ENCODE assay signal across 18 cellular contexts in the genomic region with DNA sequence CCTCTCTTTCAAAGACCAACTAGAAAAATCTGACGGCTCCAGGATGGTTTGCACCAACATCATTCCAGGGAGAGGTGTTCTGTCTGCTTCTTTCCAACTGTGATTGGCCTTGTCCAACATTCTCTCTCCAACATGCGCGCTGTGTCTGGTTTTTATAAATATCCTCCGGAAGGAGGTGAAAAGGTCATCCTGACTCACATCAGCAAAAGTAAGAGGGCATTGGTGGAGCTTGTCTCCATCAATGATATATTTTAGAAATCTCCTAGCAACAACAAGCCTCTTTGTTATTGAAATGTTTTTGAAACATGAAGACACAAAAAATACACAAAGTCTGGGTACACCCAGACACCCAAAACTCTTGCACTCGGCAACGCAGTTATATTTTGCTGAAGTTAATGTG.
DNase-seq lines count a peak whose midpoint lies in the region; TF ChIP-seq lines count a peak whose summit lies in the region.
"Had no signal": no experiment of that assay in that cellular context is flagged by ENCODE, and none has a peak within 500 bp of the region (broad histone marks: within the 10 kb centered on the region; RNA-seq: fewer than 3 reads in every experiment).

No MANE protein-coding gene starts in this region.

- no peaks in the 10 kb centered on the region for H3K9me3 Mint-ChIP-seq in endodermal cell

- H3K4me1 ChIP-seq in endodermal cell (ENCODE audit: control insufficient read depth, insufficient read depth, low read length), result no peaks in the 10 kb centered on the region
- H3K4me1 ChIP-seq: ascending aorta, pancreas had no signal

- H3K27ac ChIP-seq in endodermal cell (ENCODE audit: low read depth, low read length), result peak overlapping the region; percentile 72
- H3K27ac ChIP-seq: ascending aorta, pancreas, PC-9, suprapubic skin had no signal

- H3K36me3 Mint-ChIP-seq in endodermal cell (ENCODE audit: low read depth), result no peaks in the 10 kb centered on the region

- no peak for TF ChIP-seq CTCF in endodermal cell (conservative IDR thresholded peaks at IDR 0.05)

- no peaks in the 10 kb centered on the region for H3K27me3 ChIP-seq in endodermal cell (ENCODE audit: control insufficient read depth, insufficient read depth, low read length, poor library complexity, severe bottlenecking)
- H3K27me3 ChIP-seq: ascending aorta, pancreas, suprapubic skin had no signal

- H3K36me3 ChIP-seq in endodermal cell (ENCODE audit: control insufficient read depth, insufficient read depth, low read length), result no peaks in the 10 kb centered on the region
- H3K36me3 ChIP-seq: ascending aorta, pancreas, suprapubic skin had no signal

- 71 to 93% methylated on average over 1 to 5 of the region's 6 CpGs for WGBS in endodermal cell (ENCODE audit: insufficient coverage in 1 of 2, insufficient read length in 1 of 2), 2 experiments

- H3K4me3 ChIP-seq in endodermal cell (ENCODE audit: low read length), result no peak overlapping the region
- H3K4me3 ChIP-seq: ascending aorta, K562, pancreas, PC-9, suprapubic skin had no signal

- H3K4me3 Mint-ChIP-seq in endodermal cell, result no peak overlapping the region

- peaks cover 2% of the 10 kb centered on the region for H3K27me3 Mint-ChIP-seq in endodermal cell (ENCODE audit: insufficient read depth)

- DNase-seq in AG08396 (ENCODE audit: low spot score) (peak; percentile 62), HT1080 (ENCODE audit: low read depth) (peak; percentile 19), endodermal cell (no peak), left kidney (ENCODE audit: low read depth, low spot score) (peak; percentile 39), HPDE6-E6E7 (ENCODE audit: extremely low spot score) (no peak), GM19238 (ENCODE audit: insufficient read length, low spot score) (no peak), DMS 273 (lab: John Stamatoyannopoulos, UW; ENCODE audit: unreplicated experiment) (no peak), NCI-H2107 treated with DMSO at 0.1 percent for 48 hours (lab: John Stamatoyannopoulos, UW; ENCODE audit: unreplicated experiment) (no peak)
- DNase-seq: activated gamma-delta T cell treated with Interleukin-2 at 50 U/mL for 16 hours; COR-L47; erythroblast; NCI-H1092 treated with DMSO at 0.1 percent for 48 hours; pancreas; PC-9; stimulated activated CD4-positive, alpha-beta T cell treated with anti-CD3 and anti-CD28 coated beads, Interleukin-2, amount 100 ng/mL, for 48 hours had no signal

- peaks cover 9% of the 10 kb centered on the region for H3K4me1 Mint-ChIP-seq in endodermal cell

- H3K27ac Mint-ChIP-seq in endodermal cell, result no peak overlapping the region

- H3K9ac ChIP-seq in endodermal cell (ENCODE audit: extremely low read depth, low read length, poor library complexity, severe bottlenecking), result no peak overlapping the region

- no peaks in the 10 kb centered on the region for H3K9me3 ChIP-seq in endodermal cell (ENCODE audit: control insufficient read depth, low read length)
- H3K9me3 ChIP-seq: ascending aorta, pancreas, suprapubic skin had no signal

Comparison
In these comparisons a context has a peak if more than half of its experiments do, and no peak if none do; other contexts are left out.
1. DNase-seq: peak in AG08396 (single experiment), HT1080 (single experiment) and left kidney (single experiment); none in endodermal cell (single experiment), HPDE6-E6E7 (single experiment), GM19238 (single experiment), DMS 273 (single experiment) and NCI-H2107 treated with DMSO at 0.1 percent for 48 hours (single experiment).